Comparison of ENCODE assay signal across 9 cellular contexts in genomic region chr17:58531661-58532554, GRCh38. TPM values are rescaled to one million over a fixed set of nuclear protein-coding genes. Genes with fewer than 3 reads are reported as not detected.
DNase-seq lines count a peak whose midpoint lies in the region; ATAC-seq, FAIRE-seq and TF ChIP-seq lines count a peak whose summit lies in the region.
"Had no signal": no experiment of that assay in that cellular context is flagged by ENCODE, and none has a peak within 500 bp of the region (broad histone marks: within the 10 kb centered on the region; RNA-seq: fewer than 3 reads in every experiment).

No MANE protein-coding gene starts in this region.

- no peaks in the 10 kb centered on the region for H3K9me1 ChIP-seq in keratinocyte (ENCODE audit: control insufficient read depth, extremely low read depth, insufficient read depth, low read length)

- H3K9me3 ChIP-seq in keratinocyte (ENCODE audit: control insufficient read depth, low read depth, low read length) (no peaks in the 10 kb centered on the region), spleen (no peaks in the 10 kb centered on the region)

- no peaks in the 10 kb centered on the region for H3K79me2 ChIP-seq in KMS-11 (ENCODE audit: insufficient read depth, low read depth)
- no peaks in the 10 kb centered on the region for H3K79me2 ChIP-seq in keratinocyte (ENCODE audit: control insufficient read depth, insufficient read depth, low read length)

- peak overlapping the region; percentile 63 for H3K4me3 Mint-ChIP-seq in activated B cell treated with CpG ODN at 0.5 μM for 24 hours

- no peaks in the 10 kb centered on the region for H3K36me3 Mint-ChIP-seq in activated B cell treated with CpG ODN at 0.5 μM for 24 hours (ENCODE audit: low read depth)

- H3K27me3 ChIP-seq in KMS-11 (ENCODE audit: insufficient read depth, low read depth), result 0 out of 2 replicates have a peak, but pooled peaks cover 9% of the 10 kb centered on the region
- peaks cover 18% of the 10 kb centered on the region for H3K27me3 ChIP-seq in keratinocyte (ENCODE audit: control insufficient read depth, extremely low read depth, insufficient read depth, low read length)
- H3K27me3 ChIP-seq in spleen (replicated peaks in 1 of 7), result peaks cover 0 to 30% (median 0%) of the 10 kb centered on the region in 7 donors

- no peak overlapping the region; the same call in 1 of the 2 replicates for H3K9ac ChIP-seq in KMS-11
- peak overlapping the region; percentile 8 for H3K9ac ChIP-seq in keratinocyte (ENCODE audit: control insufficient read depth, extremely low read depth, insufficient read depth, low read length)

- intact Hi-C loops in activated B cell treated with CpG ODN at 0.5 μM for 24 hours (cut with micrococcal nuclease), result loop anchor here (5.0 kb wide), 1 partner anchor 470 kb away; no protein-coding TSS in a partner anchor
- intact Hi-C loops in spleen (cut with DNase I; ENCODE audit: low total_unique reads), result no loop called here

- H3K4me2 ChIP-seq in KMS-11 (peak overlapping the region; percentile 98), keratinocyte (ENCODE audit: control insufficient read depth, extremely low read depth, insufficient read depth, low read depth, low read length) (peak overlapping the region; percentile 58)

- CTCF ChIA-PET in activated B cell treated with CpG ODN at 0.5 μM for 24 hours (lab: Charles Lee), result interaction anchor here (0.7 to 2.3 kb wide), 2 partner anchors 10 to 13 kb away, joined by 3 to 5 read pairs; no protein-coding TSS in a partner anchor

- peak; percentile 63 for ATAC-seq in GM18909 (IDR thresholded peaks at IDR 0.05; ENCODE audit: poor library complexity, unreplicated experiment)
- peak; percentile 97 for ATAC-seq in activated B cell treated with CpG ODN at 0.5 μM for 24 hours (ENCODE audit: low read depth)
- no peak for ATAC-seq in HG03520 (IDR thresholded peaks at IDR 0.05; ENCODE audit: unreplicated experiment)

- H3K27me3 Mint-ChIP-seq in activated B cell treated with CpG ODN at 0.5 μM for 24 hours, result peaks cover 30% of the 10 kb centered on the region

- TF ChIP-seq CTCF in KMS-11 (conservative IDR thresholded peaks at IDR 0.05; ENCODE audit: low read depth, low read length), result no peak
- TF ChIP-seq CTCF in activated B cell treated with CpG ODN at 0.5 μM for 24 hours (IDR thresholded peaks at IDR 0.05), result no peak
- no peak for TF ChIP-seq CTCF in keratinocyte (optimal IDR thresholded peaks at IDR 0.05 in 1 of 3, IDR thresholded peaks at IDR 0.05 in 1 of 3, conservative IDR thresholded peaks at IDR 0.05 in 1 of 3; ENCODE audit: extremely low read depth in 1 of 3, insufficient read depth in 2 of 3, low read length in 3 of 3)
- TF ChIP-seq CTCF in spleen (IDR thresholded peaks at IDR 0.05 in 8 of 11, conservative IDR thresholded peaks at IDR 0.05 in 3 of 11), result no peak

- dilution Hi-C loops in keratinocyte (cut with MboI; ENCODE audit: extremely low pct_ligation_motif_present, low sequenced_read_pairs), result no loop called here

- H2AFZ ChIP-seq in KMS-11 (ENCODE audit: low read depth) (peak overlapping the region; percentile 72), keratinocyte (ENCODE audit: control insufficient read depth, low read length) (peak overlapping the region; percentile 32)

- peaks cover 10% of the 10 kb centered on the region for H3K4me1 ChIP-seq in KMS-11 (ENCODE audit: low read depth, poor library complexity, severe bottlenecking)
- peaks cover 4% of the 10 kb centered on the region for H3K4me1 ChIP-seq in keratinocyte (ENCODE audit: control insufficient read depth, extremely low read depth, insufficient read depth, low read length)
- H3K4me1 ChIP-seq in spleen, result peaks cover 0 to 75% (median 26%) of the 10 kb centered on the region in 6 donors

- no peaks in the 10 kb centered on the region for H3K36me3 ChIP-seq in KMS-11 (ENCODE audit: insufficient read depth)
- H3K36me3 ChIP-seq in keratinocyte (ENCODE audit: control insufficient read depth in 2 of 2, extremely low read depth in 1 of 2, insufficient read depth in 2 of 2, low read length in 2 of 2), result no peaks in the 10 kb centered on the region
- no peaks in the 10 kb centered on the region for H3K36me3 ChIP-seq in spleen

- H3K9me3 Mint-ChIP-seq in activated B cell treated with CpG ODN at 0.5 μM for 24 hours, result no peaks in the 10 kb centered on the region

- H3K4me3 ChIP-seq in KMS-11 (IDR thresholded peaks at IDR 0.05; ENCODE audit: insufficient read depth, low read depth, low read length), result no peak overlapping the region
- peak overlapping the region; percentile 23 to 54 (median 32) for H3K4me3 ChIP-seq in keratinocyte (ENCODE audit: control insufficient read depth in 2 of 3, extremely low read depth in 1 of 3, insufficient read depth in 2 of 3, low read depth in 1 of 3, low read length in 3 of 3)
- H3K4me3 ChIP-seq in spleen, result peak overlapping the region; percentile 17 to 83 (median 48)

- POLR2A ChIA-PET in activated B cell treated with CpG ODN at 0.5 μM for 24 hours (lab: Charles Lee), result interaction anchor here (0.6 to 2.2 kb wide), 3 partner anchors 14 to 100 kb away, joined by 4 to 13 read pairs (median 7); no protein-coding TSS in a partner anchor

- H4K20me1 ChIP-seq in KMS-11 (ENCODE audit: insufficient read depth) (no peaks in the 10 kb centered on the region), keratinocyte (ENCODE audit: control insufficient read depth, extremely low read depth, insufficient read depth, low read length) (no peaks in the 10 kb centered on the region)

- H3K4me1 Mint-ChIP-seq in activated B cell treated with CpG ODN at 0.5 μM for 24 hours, result peaks cover 6% of the 10 kb centered on the region

- TF ChIP-seq POLR2A in spleen (IDR thresholded peaks at IDR 0.05), result no peak

- DNase-seq in activated B cell treated with CpG ODN at 0.5 μM for 24 hours (peak; percentile 70), keratinocyte (ENCODE audit: low read depth, low spot score) (no peak), spleen (peak; percentile 91), HCEC 1CT (no peak)
- peak; percentile 52 for DNase-seq in central memory CD4-positive, alpha-beta T cell

- FAIRE-seq in keratinocyte (lab: Jason Lieb, UNC), result no peak
- FAIRE-seq: endometrium had no signal

- H3K27ac ChIP-seq in KMS-11 (no peak overlapping the region), keratinocyte (ENCODE audit: control insufficient read depth, insufficient read depth, low read length) (no peak overlapping the region), spleen (peak overlapping the region in 6 of 8 donors; percentile 26 to 74 (median 70))

- H3K27ac Mint-ChIP-seq in activated B cell treated with CpG ODN at 0.5 μM for 24 hours, result no peak overlapping the region

- 3 to 5% (median 4%) methylated on average over 26 to 82 of the region's 82 CpGs for WGBS in spleen, 5 donors

RNA-seq across cellular contexts. Expression of gene MTMR4, which starts 17.5 kb away (rescaled TPM):
- 109 and 112 TPM in 2 replicates for total RNA-seq in activated B cell treated with CpG ODN at 0.5 μM for 24 hours
- polyA plus RNA-seq in keratinocyte, result 16.9 to 20.8 TPM (median 18.9 TPM) in 3 replicates
- 5.4 TPM for polyA plus RNA-seq in keratinocyte (2011; ENCODE audit: low read depth)
- 9.6 and 11.0 TPM in 2 replicates for polyA plus RNA-seq in keratinocyte (2011; cell fraction: cytosol; rRNA removed)
- 19.0 and 20.1 TPM in 2 replicates for polyA plus RNA-seq in keratinocyte (2011; cell fraction: nucleus; rRNA removed)
- polyA plus RNA-seq in keratinocyte (2012; ENCODE audit: low replicate concordance), result 11.2 and 12.6 TPM in 2 replicates
- polyA minus RNA-seq in keratinocyte, result 88.9 to 132 TPM (median 105 TPM) in 3 replicates
- polyA minus RNA-seq in keratinocyte (2011; cell fraction: cytosol; rRNA and poly(A)+ RNA removed), result 32.2 TPM
- 19.0 and 26.1 TPM in 2 replicates for polyA minus RNA-seq in keratinocyte (2011; cell fraction: nucleus; rRNA and poly(A)+ RNA removed)
- 10 to 100 TPM; 42.0 to 61.9 (median 50.3) TPM for total RNA-seq in spleen
- 10 to 100 TPM; 12.7 to 17.3 (median 14.1) TPM for polyA plus RNA-seq in spleen

RNA-seq across cellular contexts. Expression of gene HSF5, which starts 43.7 kb away (rescaled TPM):
- total RNA-seq in activated B cell treated with CpG ODN at 0.5 μM for 24 hours (4.5 and 5.5 TPM in 2 replicates), spleen (1 to 10 TPM; 1.1 to 1.7 (median 1.3) TPM)
- polyA plus RNA-seq in keratinocyte (0.01 TPM in 1 of 3 replicates, not detected in the others), spleen (under 1 TPM; 0.57 to 0.79 (median 0.61) TPM)
- polyA plus RNA-seq in keratinocyte (2011; ENCODE audit: low read depth), result not detected
- polyA plus RNA-seq in keratinocyte (2011; cell fraction: cytosol; rRNA removed), result not detected in 2 replicates
- not detected in 2 replicates for polyA plus RNA-seq in keratinocyte (2011; cell fraction: nucleus; rRNA removed)
- polyA plus RNA-seq in keratinocyte (2012; ENCODE audit: low replicate concordance), result not detected in 2 replicates
- polyA minus RNA-seq in keratinocyte, result not detected in 3 replicates
- polyA minus RNA-seq in keratinocyte (2011; cell fraction: cytosol; rRNA and poly(A)+ RNA removed), result not detected
- polyA minus RNA-seq in keratinocyte (2011; cell fraction: nucleus; rRNA and poly(A)+ RNA removed), result not detected in 2 replicates

Comparison
In these comparisons a context has a peak if more than half of its experiments do, and no peak if none do; other contexts are left out.
1. H3K27ac ChIP-seq: peak in spleen (6 of 8); none in KMS-11 (single experiment) and keratinocyte (single experiment).
2. DNase-seq: peak in activated B cell treated with CpG ODN at 0.5 μM for 24 hours (single experiment), central memory CD4-positive, alpha-beta T cell (single experiment) and spleen (single experiment); none in keratinocyte (single experiment) and HCEC 1CT (single experiment).